Comparison of ENCODE assay signal across 9 cellular contexts in the genomic region with DNA sequence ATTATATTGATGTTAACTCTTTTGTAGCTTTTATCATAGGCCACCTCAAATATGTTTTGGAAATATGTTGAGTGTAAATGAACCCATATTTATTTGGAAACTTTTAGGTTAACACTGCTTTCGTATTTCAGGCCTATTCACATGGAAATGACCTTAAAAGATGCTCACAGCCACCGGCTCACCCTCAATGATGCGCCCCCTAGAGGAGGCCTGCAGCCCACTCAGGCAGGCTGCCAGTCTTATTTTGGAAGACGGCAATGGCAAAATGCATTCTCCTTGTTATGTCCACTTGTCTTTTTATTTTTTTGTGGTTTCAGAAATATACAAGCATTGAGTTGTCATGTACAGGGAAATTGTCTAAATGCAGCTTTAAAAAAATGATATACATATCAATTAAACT.
DNase-seq lines count a peak whose midpoint lies in the region; ATAC-seq, FAIRE-seq and TF ChIP-seq lines count a peak whose summit lies in the region.
"Had no signal": no experiment of that assay in that cellular context is flagged by ENCODE, and none has a peak within 500 bp of the region (broad histone marks: within the 10 kb centered on the region; RNA-seq: fewer than 3 reads in every experiment).

No MANE protein-coding gene starts in this region.

- no peak overlapping the region for H2AK9ac ChIP-seq in IMR-90 (replicated peaks; ENCODE audit: low read depth, low read length, poor library complexity)

- H3K14ac ChIP-seq in IMR-90 (replicated peaks; ENCODE audit: low read depth, low read length) = no peak overlapping the region

- H3K23ac ChIP-seq in IMR-90 (ENCODE audit: low read depth, low read length) = no peak overlapping the region

- no peak overlapping the region for H2BK20ac ChIP-seq in IMR-90 (ENCODE audit: low read depth, low read length)

- H3K9me3 ChIP-seq in IMR-90 (ENCODE audit: control insufficient read depth, insufficient read depth, low read length) = no peaks in the 10 kb centered on the region
- no peaks in the 10 kb centered on the region for H3K9me3 ChIP-seq in K562 (replicated peaks; ENCODE audit: control insufficient read depth, insufficient read depth, low read depth, low read length)
- no peaks in the 10 kb centered on the region for H3K9me3 ChIP-seq in neutrophil
- no peaks in the 10 kb centered on the region for H3K9me3 ChIP-seq in adrenal gland (replicated peaks in 1 of 3)

- POLR2A ChIA-PET in IMR-90 (lab: Charles Lee; ENCODE audit: unreplicated experiment) (no interaction called here), K562 (lab: Yijun Ruan, JAX) (no interaction called here)

- no peak for TF ChIP-seq POLR2A in IMR-90 (IDR thresholded peaks at IDR 0.05; ENCODE audit: low read depth, low read length)
- TF ChIP-seq POLR2A in K562 (conservative IDR thresholded peaks at IDR 0.05) = no peak
- no peak for TF ChIP-seq POLR2A in adrenal gland (IDR thresholded peaks at IDR 0.05)

- no peaks in the 10 kb centered on the region for H3K79me1 ChIP-seq in IMR-90 (ENCODE audit: low read depth in 1 of 2, low read length in 2 of 2)

- H3K4me1 ChIP-seq in IMR-90 (ENCODE audit: control insufficient read depth, insufficient read depth, low read length) = peaks cover 5% of the 10 kb centered on the region; the same call in 1 of the 2 replicates
- no peaks in the 10 kb centered on the region for H3K4me1 ChIP-seq in K562 (replicated peaks in 1 of 2; ENCODE audit: control insufficient read depth in 2 of 2, insufficient read depth in 2 of 2, low read length in 2 of 2)
- H3K4me1 ChIP-seq in neutrophil (ENCODE audit: control insufficient read depth in 1 of 2, insufficient read depth in 1 of 2, low read depth in 1 of 2, low read length in 1 of 2) = peaks cover 41 to 42% of the 10 kb centered on the region in 2 experiments
- no peaks in the 10 kb centered on the region for H3K4me1 ChIP-seq in adrenal gland (replicated peaks in 1 of 2)

- in situ Hi-C loops in IMR-90 (cut with MboI; ENCODE audit: low sequenced_read_pairs) (no loop called here), K562 (cut with MboI) (no loop called here)

- H3K27ac ChIP-seq in IMR-90 (ENCODE audit: insufficient read depth, low read length) (no peak overlapping the region), K562 (ENCODE audit: extremely low read depth, low read depth, low read length) (no peak overlapping the region), neutrophil (peak overlapping the region; percentile 83), adrenal gland (no peak overlapping the region)

- no peaks in the 10 kb centered on the region for H3K79me2 ChIP-seq in K562 (ENCODE audit: control insufficient read depth, insufficient read depth, low read length)

- H2BK15ac ChIP-seq in IMR-90 (ENCODE audit: low read depth, low read length) = no peak overlapping the region; the same call in 2 of the 3 replicates

- WGBS in IMR-90 (ENCODE audit: extremely low coverage in 2 of 2, insufficient read length in 1 of 2), 2 experiments = 32% methylated on average over 2 of the region's 4 CpGs; no CpG with 5 or more reads in 1 of the 2 experiments
- 1% methylated on average over 4 of the region's 4 CpGs for WGBS in K562 (ENCODE audit: insufficient coverage, low coverage, missing lambda C conversion rate)
- WGBS in adrenal gland, 4 donors = 56 to 62% (median 59%) methylated on average over 4 of the region's 4 CpGs

- H2AK5ac ChIP-seq in IMR-90 (ENCODE audit: low read depth, low read length) = no peak overlapping the region

- FAIRE-seq in K562 (lab: Jason Lieb, UNC) = no peak

- H3K27me3 ChIP-seq in IMR-90 (ENCODE audit: control insufficient read depth, insufficient read depth, low read length) (no peaks in the 10 kb centered on the region), K562 (ENCODE audit: control insufficient read depth in 2 of 2, insufficient read depth in 2 of 2, low read length in 2 of 2) (no peaks in the 10 kb centered on the region), neutrophil (no peaks in the 10 kb centered on the region), adrenal gland (no peaks in the 10 kb centered on the region)

- H2AFZ ChIP-seq in IMR-90 (replicated peaks; ENCODE audit: low read length, poor library complexity) (no peak overlapping the region), K562 (ENCODE audit: low read depth, low read length) (no peak overlapping the region)

- H4K5ac ChIP-seq in IMR-90 (ENCODE audit: low read depth, low read length) = no peak overlapping the region

- no peaks in the 10 kb centered on the region for H3K9me1 ChIP-seq in IMR-90 (ENCODE audit: insufficient read depth, low read length)
- no peaks in the 10 kb centered on the region for H3K9me1 ChIP-seq in K562 (ENCODE audit: control insufficient read depth, insufficient read depth, low read length)

- no peak overlapping the region for H4K8ac ChIP-seq in IMR-90 (ENCODE audit: low read depth in 2 of 2, low read length in 2 of 2)

- intact Hi-C loops in IMR-90 (cut with micrococcal nuclease) (no loop called here), K562 (cut with micrococcal nuclease) (no loop called here), adrenal gland (cut with DNase I) (no loop called here)

- BruUV-seq in IMR-90 (replicated peaks; lab: Mats Ljungman, UMichigan) (no TSS peak), K562 (replicated peaks; lab: Mats Ljungman, UMichigan) (no TSS peak)

- H4K91ac ChIP-seq in IMR-90 (ENCODE audit: insufficient read depth, low read depth, low read length) = no peak overlapping the region

- H3K18ac ChIP-seq in IMR-90 (ENCODE audit: low read depth, low read length) = no peak overlapping the region

- no peak overlapping the region for H3K9ac ChIP-seq in IMR-90 (ENCODE audit: low read depth, low read length)
- H3K9ac ChIP-seq in K562 (ENCODE audit: insufficient read depth in 1 of 2, low read depth in 2 of 2, low read length in 2 of 2) = no peak overlapping the region

- H3K56ac ChIP-seq in IMR-90 (ENCODE audit: extremely low read depth, insufficient read depth, low read length) = no peak overlapping the region

- DNase-seq in NCI-H748 (lab: John Stamatoyannopoulos, UW; ENCODE audit: unreplicated experiment) (peak; percentile 45), NCI-H748 treated with DMSO at 0.1 percent for 48 hours (lab: John Stamatoyannopoulos, UW) (no peak), IMR-90 (no peak), K562 (ENCODE audit: extremely low read depth in 1 of 4, low spot score in 3 of 4) (peak; percentile 9 to 34 (median 29)), adrenal gland (no peak), GM19240 (ENCODE audit: insufficient read length, low spot score) (no peak)
- DNase-seq: NCI-H526 treated with DMSO at 0.1 percent for 48 hours had no signal

- no peak overlapping the region for H3K4me2 ChIP-seq in IMR-90 (ENCODE audit: low read depth, low read length)
- H3K4me2 ChIP-seq in K562 (ENCODE audit: insufficient read depth, low read length) = no peak overlapping the region

- ATAC-seq in IMR-90 (ENCODE audit: low read depth) (no peak), K562 (0 out of 3 replicates have a peak, but pooled peaks have one; percentile 46), HG03045 (IDR thresholded peaks at IDR 0.05; ENCODE audit: unreplicated experiment) (no peak)

- no peak overlapping the region for H3K4ac ChIP-seq in IMR-90 (ENCODE audit: low read depth, low read length)

- H4K20me1 ChIP-seq in IMR-90 (ENCODE audit: insufficient read depth, low read length) = no peaks in the 10 kb centered on the region
- no peaks in the 10 kb centered on the region for H4K20me1 ChIP-seq in K562 (replicated peaks; ENCODE audit: control insufficient read depth, insufficient read depth, low read length)

- H2BK5ac ChIP-seq in IMR-90 (ENCODE audit: low read depth, low read length, poor library complexity, severe bottlenecking) = no peak overlapping the region

- no peak overlapping the region for H3K4me3 ChIP-seq in IMR-90 (ENCODE audit: insufficient read depth, low read depth, low read length)
- H3K4me3 ChIP-seq in K562 = no peak overlapping the region
- peak overlapping the region in 1 of 2 experiments; percentile 35 for H3K4me3 ChIP-seq in neutrophil (ENCODE audit: low read depth in 1 of 2, low read length in 1 of 2)
- no peak overlapping the region for H3K4me3 ChIP-seq in adrenal gland

- TF ChIP-seq EP300 in K562 (IDR thresholded peaks at IDR 0.05; ENCODE audit: low read length) = no peak

- dilution Hi-C loops in IMR-90 (cut with HindIII; ENCODE audit: low sequenced_read_pairs, unreplicated experiment) = no loop called here

- TF ChIP-seq CTCF in IMR-90 (conservative IDR thresholded peaks at IDR 0.05; ENCODE audit: low read depth, low read length) (peak; percentile 26; the same call in 1 of the 2 replicates), K562 (IDR thresholded peaks at IDR 0.05 in 2 of 3, conservative IDR thresholded peaks at IDR 0.05 in 1 of 3; ENCODE audit: insufficient read depth in 2 of 3, low read depth in 1 of 3, low read length in 3 of 3) (peak; percentile 11 to 46 (median 29); a peak in 3 of 6 replicates), neutrophil (IDR thresholded peaks at IDR 0.05) (peak; percentile 51), adrenal gland (IDR thresholded peaks at IDR 0.05) (no peak)

- H3K36me3 ChIP-seq in IMR-90 (ENCODE audit: control insufficient read depth, insufficient read depth, low read length) (no peaks in the 10 kb centered on the region), K562 (ENCODE audit: control insufficient read depth, insufficient read depth, low read length) (no peaks in the 10 kb centered on the region), neutrophil (no peaks in the 10 kb centered on the region), adrenal gland (replicated peaks in 1 of 2) (no peaks in the 10 kb centered on the region)

- no peak overlapping the region for H2BK120ac ChIP-seq in IMR-90 (ENCODE audit: low read depth, low read length)

- TF ChIP-seq RAD21 in IMR-90 (IDR thresholded peaks at IDR 0.05; ENCODE audit: low read length) = no peak
- TF ChIP-seq RAD21 in K562 (CRISPR knock-in tag; conservative IDR thresholded peaks at IDR 0.05 in 1 of 2, IDR thresholded peaks at IDR 0.05 in 1 of 2) = 0 out of 4 replicates have a peak, but pooled peaks of 1 of the 2 experiments have one; percentile 6

- CTCF ChIA-PET in IMR-90 (lab: Yijun Ruan, JAX) = no interaction called here
- CTCF ChIA-PET in K562 (lab: Yijun Ruan, JAX; ENCODE audit: low intra/inter-chr PET ratio) = no interaction called here

TF ChIP-seq in IMR-90, 13 proteins besides CTCF, POLR2A, EP300 and RAD21:
- TF ChIP-seq MXI1 (IDR thresholded peaks at IDR 0.05; ENCODE audit: borderline replicate concordance, low read depth, low read length) (no peak), RFX5 (IDR thresholded peaks at IDR 0.05; ENCODE audit: low read depth, low read length) (no peak)

TF ChIP-seq in K562, 482 proteins besides CTCF, POLR2A, EP300 and RAD21 (continues in another document):
- no peak for TF ChIP-seq YY1 (IDR thresholded peaks at IDR 0.05; ENCODE audit: borderline replicate concordance in 1 of 3, control insufficient read depth in 1 of 3, extremely low read depth in 1 of 3, insufficient read depth in 3 of 3, insufficient read length in 1 of 3, insufficient replicate concordance in 2 of 3, low read depth in 1 of 3, low read length in 2 of 3)
- TF ChIP-seq ETV1 (tag; conservative IDR thresholded peaks at IDR 0.05; ENCODE audit: low read depth) = no peak
- TF ChIP-seq ZNF695 (CRISPR knock-in tag; IDR thresholded peaks at IDR 0.05) = no peak
- no peak for TF ChIP-seq NR2C1 (IDR thresholded peaks at IDR 0.05)
- no peak for TF ChIP-seq NR2C1 (tag; IDR thresholded peaks at IDR 0.05)
- no peak for TF ChIP-seq ZNF217 (CRISPR knock-in tag; IDR thresholded peaks at IDR 0.05)
- TF ChIP-seq MTF1 (CRISPR knock-in tag; IDR thresholded peaks at IDR 0.05; ENCODE audit: borderline replicate concordance) = no peak

Comparison
In these comparisons a context has a peak if more than half of its experiments do, and no peak if none do; other contexts are left out.
1. DNase-seq: peak in NCI-H748 (single experiment) and K562 (4 of 4); none in NCI-H748 treated with DMSO at 0.1 percent for 48 hours (single experiment), IMR-90 (single experiment), adrenal gland (0 of 7) and GM19240 (single experiment).
2. CTCF ChIP-seq: peak in IMR-90 (single experiment), K562 (3 of 3) and neutrophil (single experiment); none in adrenal gland (0 of 6).